In the genomic region with DNA sequence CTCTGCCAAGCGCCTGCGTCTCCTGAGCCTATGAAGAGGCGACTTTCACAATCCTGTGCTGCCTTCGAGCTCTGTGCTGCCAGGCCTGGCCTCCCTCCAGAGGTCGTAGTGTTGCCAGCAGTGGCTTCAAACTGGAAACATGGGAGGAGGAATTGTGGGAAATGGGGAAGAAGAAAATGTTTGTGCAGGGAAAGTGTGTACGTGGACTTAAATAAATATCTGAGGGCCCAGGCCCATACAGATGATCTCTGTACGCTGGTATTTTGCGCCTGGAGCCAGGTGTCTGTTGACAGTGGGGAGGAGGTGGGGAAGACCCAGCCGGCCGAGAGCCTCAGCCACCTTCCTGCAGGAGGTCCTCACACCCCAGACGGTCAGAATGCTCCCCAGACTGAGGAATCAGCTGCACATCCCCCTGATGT, we compare ENCODE assay signal across 8 cellular contexts. TPM values are rescaled to one million over a fixed set of nuclear protein-coding genes. Genes with fewer than 3 reads are reported as not detected.
DNase-seq lines count a peak whose midpoint lies in the region; ATAC-seq and TF ChIP-seq lines count a peak whose summit lies in the region.

No MANE protein-coding gene starts in this region.

- peaks cover 0 to 5% of the 10 kb centered on the region in 2 donors for H3K36me3 ChIP-seq in thyroid gland

- peaks cover 29% of the 10 kb centered on the region for H3K36me3 Mint-ChIP-seq in mesothelial cell of epicardium

- CTCF ChIA-PET in AG04450 (lab: Charles Lee), result interaction anchor here (1.1 to 2.4 kb wide), 11 partner anchors 11 to 110 kb away, joined by 3 to 18 read pairs (median 5); no protein-coding TSS in a partner anchor

- H3K27ac Mint-ChIP-seq in mesothelial cell of epicardium, result peak overlapping the region; percentile 99

- DNase-seq in AG04450 (ENCODE audit: low read depth, low spot score) (peak; percentile 66), NCI-H226 (peak; percentile 58), mesothelial cell of epicardium (ENCODE audit: low spot score in 2 of 2, unreplicated experiment in 2 of 2) (no peak), thyroid gland (peak; percentile 83 to 90)

- peak overlapping the region; percentile 5; the same call in 1 of the 2 replicates for H3K4me3 ChIP-seq in AG04450 (ENCODE audit: low read depth, low read length)
- no peak overlapping the region for H3K4me3 ChIP-seq in thyroid gland (replicated peaks in 1 of 3)

- peak overlapping the region; percentile 94 for H3K27ac ChIP-seq in AG04450 (ENCODE audit: low read depth, low read length)
- peak overlapping the region; percentile 95 for H3K27ac ChIP-seq in cingulate gyrus (ENCODE audit: low read depth, low read length)
- H3K27ac ChIP-seq in thyroid gland, result peak overlapping the region; percentile 86 to 98 (median 93)

- no peaks in the 10 kb centered on the region for H3K9me3 Mint-ChIP-seq in mesothelial cell of epicardium

- intact Hi-C loops in thyroid gland (cut with DNase I), result no loop called here

- no peak overlapping the region for H3K4me3 Mint-ChIP-seq in mesothelial cell of epicardium

- H3K9me3 ChIP-seq in AG04450 (ENCODE audit: control insufficient read depth, insufficient read depth, low read length), result no peaks in the 10 kb centered on the region
- no peaks in the 10 kb centered on the region for H3K9me3 ChIP-seq in thyroid gland

- ATAC-seq in HG03095 (IDR thresholded peaks at IDR 0.05; ENCODE audit: unreplicated experiment) (no peak), HG03439 (IDR thresholded peaks at IDR 0.05; ENCODE audit: unreplicated experiment) (no peak), GM19351 (IDR thresholded peaks at IDR 0.05; ENCODE audit: unreplicated experiment) (no peak)

- POLR2A ChIA-PET in AG04450 (lab: Yijun Ruan, JAX), result interaction anchor here (0.9 to 1.5 kb wide), 9 partner anchors 12 to 46 kb away, joined by 3 to 12 read pairs (median 6); partner anchors contain the start of gene ZBTB38

- H3K27me3 ChIP-seq in AG04450 (ENCODE audit: control insufficient read depth, insufficient read depth, low read length) (no peaks in the 10 kb centered on the region), thyroid gland (no peaks in the 10 kb centered on the region)

- TF ChIP-seq POLR2A in thyroid gland (IDR thresholded peaks at IDR 0.05), result peak in 1 of 2 donors; percentile 62

- H3K4me1 ChIP-seq in thyroid gland, result peaks cover 64 to 74% of the 10 kb centered on the region in 2 donors

- peaks cover 57% of the 10 kb centered on the region for H3K4me1 Mint-ChIP-seq in mesothelial cell of epicardium

- 37 to 53% methylated on average over 11 of the region's 11 CpGs for WGBS in thyroid gland, 2 donors

- H3K27me3 Mint-ChIP-seq in mesothelial cell of epicardium (ENCODE audit: low read depth), result no peaks in the 10 kb centered on the region

- TF ChIP-seq CTCF in AG04450 (IDR thresholded peaks at IDR 0.05; ENCODE audit: low read depth, low read length) (no peak), mesothelial cell of epicardium (IDR thresholded peaks at IDR 0.05; ENCODE audit: unreplicated experiment) (no peak), thyroid gland (IDR thresholded peaks at IDR 0.05) (no peak)

RNA-seq across cellular contexts. Expression of gene ZBTB38, which starts 44.6 kb away (rescaled TPM):
- polyA plus RNA-seq in AG04450 (2011; rRNA removed), result 85.1 and 97.1 TPM in 2 replicates
- polyA minus RNA-seq in AG04450 (2011; rRNA and poly(A)+ RNA removed), result 176 and 193 TPM in 2 replicates
- total RNA-seq in mesothelial cell of epicardium (44.4 to 46.7 TPM (median 46.3 TPM) in 3 replicates), thyroid gland (100 to 1,000 TPM; 143 to 185 (median 165) TPM)

Comparison
In these comparisons a context has a peak if more than half of its experiments do, and no peak if none do; other contexts are left out.
1. DNase-seq: peak in AG04450 (single experiment), NCI-H226 (single experiment) and thyroid gland (2 of 2); none in mesothelial cell of epicardium (0 of 2).
2. Peak in every context shown above with its lines, with median percentiles within 50 percentile points of each other: H3K27ac ChIP-seq.